8 cellular contexts compared by ENCODE assay signal in the genomic region with DNA sequence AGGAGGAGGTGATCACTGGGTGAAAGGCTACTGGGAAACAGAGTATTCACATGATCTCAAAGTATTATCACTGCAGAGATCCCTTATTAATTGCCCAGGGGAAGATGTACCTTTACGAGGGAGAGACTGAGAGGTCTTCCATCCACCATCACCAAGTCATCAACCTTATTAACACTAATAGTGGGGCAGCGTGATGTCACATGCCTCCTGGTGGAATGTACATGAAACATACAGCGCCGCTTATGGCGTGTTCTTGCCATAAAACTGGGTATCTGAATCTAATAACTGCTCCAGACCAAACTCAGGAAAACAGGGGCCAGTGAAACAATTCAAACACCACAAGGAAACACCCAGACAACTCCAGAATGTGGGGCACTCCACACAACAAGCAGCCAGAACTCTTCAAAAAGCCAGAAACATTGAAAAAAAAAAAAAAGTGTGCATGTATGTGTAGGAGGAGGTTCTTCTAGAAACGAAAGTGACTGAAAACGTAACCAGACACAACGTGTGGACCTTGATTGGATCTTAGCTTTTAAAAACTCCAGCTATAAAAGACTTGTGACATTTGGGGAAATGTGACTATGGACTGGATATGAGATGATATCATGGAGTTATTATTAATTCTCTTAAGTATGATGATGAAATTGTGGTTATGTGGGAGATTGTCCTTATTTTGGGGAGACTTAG. TPM values are rescaled to one million over a fixed set of nuclear protein-coding genes. Genes with fewer than 3 reads are reported as not detected.
DNase-seq lines count a peak whose midpoint lies in the region; ATAC-seq and TF ChIP-seq lines count a peak whose summit lies in the region.

No MANE protein-coding gene starts in this region.

- 0 out of 2 replicates have a peak, but pooled peaks cover 3% of the 10 kb centered on the region for H4K20me1 ChIP-seq in IMR-90 (ENCODE audit: insufficient read depth, low read length)

- intact Hi-C loops in IMR-90 (cut with micrococcal nuclease) = no loop called here

- TF ChIP-seq POLR2A in IMR-90 (IDR thresholded peaks at IDR 0.05; ENCODE audit: low read depth, low read length) = no peak

- H2BK15ac ChIP-seq in IMR-90 (ENCODE audit: low read depth, low read length) = no peak overlapping the region

- TF ChIP-seq CTCF in AG09309 (IDR thresholded peaks at IDR 0.05; ENCODE audit: control insufficient read depth, insufficient read depth, low read depth, low read length, missing control alignments) (peak; percentile 32), IMR-90 (conservative IDR thresholded peaks at IDR 0.05; ENCODE audit: low read depth, low read length) (no peak)

- peak overlapping the region; percentile 78 for H3K4me3 Mint-ChIP-seq in memory B cell

- H3K4me2 ChIP-seq in IMR-90 (ENCODE audit: low read depth, low read length) = peak overlapping the region; percentile 5; the same call in 1 of the 2 replicates

- no peak overlapping the region for H3K9ac ChIP-seq in IMR-90 (ENCODE audit: low read depth, low read length)

- no peaks in the 10 kb centered on the region for H3K27me3 ChIP-seq in IMR-90 (ENCODE audit: control insufficient read depth, insufficient read depth, low read length)

- no peak overlapping the region for H2BK20ac ChIP-seq in IMR-90 (ENCODE audit: low read depth, low read length)

- in situ Hi-C loops in IMR-90 (cut with MboI; ENCODE audit: low sequenced_read_pairs) = no loop called here

- CTCF ChIA-PET in IMR-90 (lab: Yijun Ruan, JAX) = interaction anchor here (0.6 to 2.5 kb wide), 5 partner anchors 11 to 171 kb away, joined by 3 to 7 read pairs (median 3); no protein-coding TSS in a partner anchor

- no peak overlapping the region for H2AFZ ChIP-seq in IMR-90 (replicated peaks; ENCODE audit: low read length, poor library complexity)

- peaks cover 51% of the 10 kb centered on the region for H3K4me1 Mint-ChIP-seq in memory B cell

- POLR2A ChIA-PET in IMR-90 (lab: Charles Lee; ENCODE audit: unreplicated experiment) = no interaction called here

- no peak for DNase-seq in AG09309 (ENCODE audit: low read depth)
- no peak for DNase-seq in IMR-90
- DNase-seq in activated effector memory CD4-positive, alpha-beta T cell treated with anti-CD3 and anti-CD28 coated beads, Interleukin-2, amount 50 U/mL, for 16 hours = peak; percentile 82
- peak in 1 of 2 donors; percentile 10 for DNase-seq in memory B cell (ENCODE audit: low spot score in 2 of 2)
- DNase-seq in DMS 273 treated with DMSO at 0.1 percent for 48 hours (lab: John Stamatoyannopoulos, UW) = no peak
- no peak for DNase-seq in NCI-H2171 (lab: John Stamatoyannopoulos, UW)
- DNase-seq in cerebellar cortex (ENCODE audit: low spot score) = no peak

- dilution Hi-C loops in IMR-90 (cut with HindIII; ENCODE audit: low sequenced_read_pairs, unreplicated experiment) = no loop called here

- H2BK5ac ChIP-seq in IMR-90 (ENCODE audit: low read depth, low read length, poor library complexity, severe bottlenecking) = no peak overlapping the region

- no peak overlapping the region for H3K14ac ChIP-seq in IMR-90 (replicated peaks; ENCODE audit: low read depth, low read length)

- TF ChIP-seq RAD21 in IMR-90 (IDR thresholded peaks at IDR 0.05; ENCODE audit: low read length) = no peak

- H2BK120ac ChIP-seq in IMR-90 (ENCODE audit: low read depth, low read length) = no peak overlapping the region

- no peak overlapping the region for H3K18ac ChIP-seq in IMR-90 (ENCODE audit: low read depth, low read length)

- no peaks in the 10 kb centered on the region for H3K9me3 Mint-ChIP-seq in memory B cell

- BruUV-seq in IMR-90 (replicated peaks; lab: Mats Ljungman, UMichigan) = no TSS peak

- H3K27ac ChIP-seq in IMR-90 (ENCODE audit: insufficient read depth, low read length) = no peak overlapping the region

- no peak overlapping the region for H2AK5ac ChIP-seq in IMR-90 (ENCODE audit: low read depth, low read length)

- peaks cover 26% of the 10 kb centered on the region for H3K9me1 ChIP-seq in IMR-90 (ENCODE audit: insufficient read depth, low read length)

- H3K23ac ChIP-seq in IMR-90 (ENCODE audit: low read depth, low read length) = no peak overlapping the region

- no peaks in the 10 kb centered on the region for H3K9me3 ChIP-seq in IMR-90 (ENCODE audit: control insufficient read depth, insufficient read depth, low read length)

- H3K27me3 Mint-ChIP-seq in memory B cell = no peaks in the 10 kb centered on the region

- peak overlapping the region; percentile 91 for H3K27ac Mint-ChIP-seq in memory B cell

- H3K79me1 ChIP-seq in IMR-90 (ENCODE audit: low read depth in 1 of 2, low read length in 2 of 2) = peaks cover 39 to 79% of the 10 kb centered on the region in 2 experiments

- H3K36me3 ChIP-seq in IMR-90 (ENCODE audit: control insufficient read depth, insufficient read depth, low read length) = no peaks in the 10 kb centered on the region

- H3K4me3 ChIP-seq in AG09309 (ENCODE audit: control insufficient read depth, low read depth, low read length) = peak overlapping the region; percentile 17; the same call in 1 of the 2 replicates
- no peak overlapping the region for H3K4me3 ChIP-seq in IMR-90 (ENCODE audit: insufficient read depth, low read depth, low read length)

- peaks cover 5% of the 10 kb centered on the region for H3K36me3 Mint-ChIP-seq in memory B cell

- 100% methylated on average over 3 of the region's 8 CpGs; no CpG with 5 or more reads in 1 of the 2 experiments for WGBS in IMR-90 (ENCODE audit: extremely low coverage in 2 of 2, insufficient read length in 1 of 2), 2 experiments

- no peak overlapping the region for H3K4ac ChIP-seq in IMR-90 (ENCODE audit: low read depth, low read length)

- H3K56ac ChIP-seq in IMR-90 (ENCODE audit: extremely low read depth, insufficient read depth, low read length) = no peak overlapping the region

- no peak overlapping the region for H4K5ac ChIP-seq in IMR-90 (ENCODE audit: low read depth, low read length)

- ATAC-seq in IMR-90 (ENCODE audit: low read depth) (no peak), memory B cell (ENCODE audit: low read depth) (peak; percentile 17), HG03378 (IDR thresholded peaks at IDR 0.05; ENCODE audit: unreplicated experiment) (no peak)

- H4K91ac ChIP-seq in IMR-90 (ENCODE audit: insufficient read depth, low read depth, low read length) = no peak overlapping the region

- H4K8ac ChIP-seq in IMR-90 (ENCODE audit: low read depth in 2 of 2, low read length in 2 of 2) = no peak overlapping the region

- H2AK9ac ChIP-seq in IMR-90 (replicated peaks; ENCODE audit: low read depth, low read length, poor library complexity) = no peak overlapping the region

- H3K4me1 ChIP-seq in IMR-90 (ENCODE audit: control insufficient read depth, insufficient read depth, low read length) = peaks cover 18% of the 10 kb centered on the region

TF ChIP-seq in IMR-90, 13 proteins besides CTCF, POLR2A, EP300 and RAD21:
- TF ChIP-seq MAZ (IDR thresholded peaks at IDR 0.05; ENCODE audit: borderline replicate concordance, low read depth, low read length) (no peak), BHLHE40 (IDR thresholded peaks at IDR 0.05; ENCODE audit: low read depth, low read length) (no peak), SMC3 (IDR thresholded peaks at IDR 0.05; ENCODE audit: low read depth, low read length) (no peak)

RNA-seq across cellular contexts. Expression of a gene that starts 4.6 kb away (rescaled TPM):
- 7.5 and 10.6 TPM in 2 replicates for total RNA-seq in IMR-90 (2012; rRNA removed)
- 17.8 and 19.4 TPM in 2 replicates for polyA plus RNA-seq in IMR-90 (2012; rRNA removed)
- 12.5 and 37.8 TPM in 2 replicates for polyA plus RNA-seq in IMR-90 (2012; cell fraction: cytosol; rRNA removed)
- polyA plus RNA-seq in IMR-90 (2012; cell fraction: nucleus; rRNA removed; ENCODE audit: low replicate concordance) = 22.4 and 23.4 TPM in 2 replicates

RNA-seq across cellular contexts. Expression of a gene that starts 57.9 kb away (rescaled TPM):
- total RNA-seq in IMR-90 (2012; rRNA removed) = not detected in 2 replicates
- not detected in 2 replicates for polyA plus RNA-seq in IMR-90 (2012; rRNA removed)
- polyA plus RNA-seq in IMR-90 (2012; cell fraction: cytosol; rRNA removed) = 0.25 and 0.32 TPM in 2 replicates
- 5.7 and 7.9 TPM in 2 replicates for polyA plus RNA-seq in IMR-90 (2012; cell fraction: nucleus; rRNA removed; ENCODE audit: low replicate concordance)
